Comparison of ENCODE assay signal across 11 cellular contexts in the genomic region with DNA sequence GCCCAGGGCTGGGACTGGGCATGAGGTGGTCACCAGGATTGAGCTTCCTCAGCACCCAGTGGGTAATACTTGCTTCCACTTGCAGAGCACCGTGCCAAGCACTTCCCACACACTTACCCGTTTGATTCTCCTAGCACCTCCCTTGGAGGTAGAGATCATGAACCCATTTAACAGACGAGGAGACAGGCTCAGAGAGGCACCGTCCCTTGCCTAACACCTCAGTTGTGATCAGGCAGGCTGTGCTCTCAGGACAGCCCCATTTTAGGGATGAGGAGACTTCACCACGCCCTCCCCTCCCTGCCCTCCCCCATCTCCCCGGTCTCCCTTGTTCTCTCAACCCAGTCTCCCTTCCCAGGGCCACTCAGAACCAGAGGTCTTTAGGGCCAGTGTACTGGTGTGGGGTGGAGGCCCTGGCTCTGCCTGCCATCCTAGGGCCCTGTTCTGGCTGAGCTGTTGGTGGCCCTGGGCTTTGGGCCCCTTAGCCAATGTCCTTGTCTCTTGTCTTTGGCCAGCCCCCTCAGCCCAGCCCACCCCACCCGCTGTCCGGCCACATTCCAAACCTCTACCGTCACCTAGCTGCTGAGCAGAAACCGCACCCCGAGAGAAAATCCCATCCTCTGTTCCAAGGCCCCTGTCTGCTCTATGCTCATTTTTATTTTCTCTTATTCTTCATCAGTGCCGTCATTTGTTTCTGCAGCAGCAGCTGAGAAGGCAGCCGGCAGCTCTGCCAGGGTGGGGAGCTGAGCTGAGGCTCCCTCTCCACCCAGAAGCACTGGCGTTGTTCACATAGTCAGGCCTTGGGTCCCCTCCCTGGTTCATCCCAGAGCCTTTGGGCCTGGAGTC. TPM values are rescaled to one million over a fixed set of nuclear protein-coding genes. Genes with fewer than 3 reads are reported as not detected.
DNase-seq lines count a peak whose midpoint lies in the region; ATAC-seq and TF ChIP-seq lines count a peak whose summit lies in the region.
"Had no signal": no experiment of that assay in that cellular context is flagged by ENCODE, and none has a peak within 500 bp of the region (broad histone marks: within the 10 kb centered on the region; RNA-seq: fewer than 3 reads in every experiment).

No MANE protein-coding gene starts in this region.

- no peak overlapping the region for H3K4me3 Mint-ChIP-seq in glutamatergic neuron (ENCODE audit: unreplicated experiment)
- H3K4me3 Mint-ChIP-seq: activated CD4-positive, alpha-beta memory T cell treated with anti-CD3 and anti-CD28 coated beads for 36 hours had no signal

- H3K9me3 ChIP-seq in HEK293 (ENCODE audit: control insufficient read depth, insufficient read depth, low read depth, low read length) (no peaks in the 10 kb centered on the region), body of pancreas (no peaks in the 10 kb centered on the region), hepatocyte (ENCODE audit: low read depth) (no peaks in the 10 kb centered on the region), skeletal muscle satellite cell (replicated peaks; ENCODE audit: low read length) (no peaks in the 10 kb centered on the region)
- H3K9me3 ChIP-seq: gastrocnemius medialis had no signal

- H3K4me3 ChIP-seq in HEK293 (ENCODE audit: low read depth, low read length) (no peak overlapping the region), body of pancreas (no peak overlapping the region), hepatocyte (no peak overlapping the region), skeletal muscle satellite cell (ENCODE audit: low read length) (peak overlapping the region; percentile 12)
- H3K4me3 ChIP-seq: gastrocnemius medialis had no signal

- H3K27ac ChIP-seq in HEK293 (ENCODE audit: extremely low read depth, low read depth, low read length) (no peak overlapping the region), body of pancreas (peak overlapping the region in 3 of 4 donors; percentile 0 to 64 (median 50)), hepatocyte (peak overlapping the region; percentile 91)
- H3K27ac ChIP-seq: gastrocnemius medialis had no signal

- ATAC-seq in body of pancreas (peak; percentile 80), GM18520 (IDR thresholded peaks at IDR 0.05; ENCODE audit: unreplicated experiment) (no peak)

- H4K20me1 ChIP-seq in hepatocyte (ENCODE audit: insufficient read depth, poor library complexity, severe bottlenecking): no peaks in the 10 kb centered on the region

- H3K4me1 ChIP-seq in HEK293 (ENCODE audit: control insufficient read depth, insufficient read depth, low read length) (0 out of 2 replicates have a peak, but pooled peaks cover 3% of the 10 kb centered on the region), body of pancreas (peaks cover 6% of the 10 kb centered on the region), hepatocyte (ENCODE audit: insufficient read depth) (peaks cover 28% of the 10 kb centered on the region), skeletal muscle satellite cell (ENCODE audit: control insufficient read depth, insufficient read depth, low read length) (peaks cover 41% of the 10 kb centered on the region)
- H3K4me1 ChIP-seq: gastrocnemius medialis had no signal

- H3K36me3 Mint-ChIP-seq in glutamatergic neuron (ENCODE audit: unreplicated experiment): no peaks in the 10 kb centered on the region
- H3K36me3 Mint-ChIP-seq: activated CD4-positive, alpha-beta memory T cell treated with anti-CD3 and anti-CD28 coated beads for 36 hours had no signal

- WGBS in body of pancreas, 2 donors: 59 to 73% methylated on average over 13 to 14 of the region's 14 CpGs
- WGBS in hepatocyte (ENCODE audit: low lambda C conversion rate, missing lambda C conversion rate): 54% methylated on average over 10 of the region's 14 CpGs

- intact Hi-C loops in body of pancreas (cut with DNase I): no loop called here

- no peak overlapping the region for H2AFZ ChIP-seq in hepatocyte

- DNase-seq in body of pancreas (peak in 2 of 4 donors; percentile 39 to 58), hepatocyte (ENCODE audit: low spot score) (peak; percentile 79), T-helper 1 cell (no peak), glutamatergic neuron (no peak)
- DNase-seq in activated CD4-positive, alpha-beta T cell treated with anti-CD3 and anti-CD28 coated beads, Interleukin-2, amount 50 U/mL, for 4 hours: no peak
- DNase-seq: activated CD4-positive, alpha-beta memory T cell treated with anti-CD3 and anti-CD28 coated beads for 36 hours; gastrocnemius medialis; NCI-H1417 had no signal

- H3K36me3 ChIP-seq in HEK293 (ENCODE audit: control insufficient read depth in 2 of 2, insufficient read depth in 1 of 2, low read length in 2 of 2) (no peaks in the 10 kb centered on the region), body of pancreas (replicated peaks in 1 of 2; ENCODE audit: insufficient read depth in 1 of 2, low read depth in 2 of 2) (no peaks in the 10 kb centered on the region), hepatocyte (replicated peaks; ENCODE audit: insufficient read depth, low read depth) (no peaks in the 10 kb centered on the region), skeletal muscle satellite cell (ENCODE audit: insufficient read depth, low read length) (no peaks in the 10 kb centered on the region)
- H3K36me3 ChIP-seq: gastrocnemius medialis had no signal

- no peak overlapping the region for H3K27ac Mint-ChIP-seq in glutamatergic neuron (ENCODE audit: unreplicated experiment)
- H3K27ac Mint-ChIP-seq: activated CD4-positive, alpha-beta memory T cell treated with anti-CD3 and anti-CD28 coated beads for 36 hours had no signal

- H3K79me2 ChIP-seq in hepatocyte: no peaks in the 10 kb centered on the region

- no peaks in the 10 kb centered on the region for H3K27me3 Mint-ChIP-seq in glutamatergic neuron (ENCODE audit: unreplicated experiment)
- H3K27me3 Mint-ChIP-seq: activated CD4-positive, alpha-beta memory T cell treated with anti-CD3 and anti-CD28 coated beads for 36 hours had no signal

- no peak for TF ChIP-seq POLR2A in body of pancreas (IDR thresholded peaks at IDR 0.05)

- H3K9me2 ChIP-seq in hepatocyte (replicated peaks; ENCODE audit: insufficient read depth): no peaks in the 10 kb centered on the region

- peak overlapping the region; percentile 80 for H3K9ac ChIP-seq in skeletal muscle satellite cell (ENCODE audit: low read depth, low read length)

- H3K4me2 ChIP-seq in hepatocyte (no peak overlapping the region), skeletal muscle satellite cell (ENCODE audit: low read length) (peak overlapping the region; percentile 55)

- peaks cover 2% of the 10 kb centered on the region for H3K4me1 Mint-ChIP-seq in glutamatergic neuron (ENCODE audit: low read depth, unreplicated experiment)

- POLR2A ChIA-PET in HEK293 (lab: Yijun Ruan, JAX): interaction anchor here (0.6 to 3.0 kb wide), 11 partner anchors 10 to 1709 kb away, joined by 3 to 12 read pairs (median 5); a partner anchor contains a TSS

- peaks cover 5% of the 10 kb centered on the region for H3K9me3 Mint-ChIP-seq in glutamatergic neuron (ENCODE audit: unreplicated experiment)
- H3K9me3 Mint-ChIP-seq: activated CD4-positive, alpha-beta memory T cell treated with anti-CD3 and anti-CD28 coated beads for 36 hours had no signal

- H3K27me3 ChIP-seq in body of pancreas: no peaks in the 10 kb centered on the region
- H3K27me3 ChIP-seq in hepatocyte: no peaks in the 10 kb centered on the region
- no peaks in the 10 kb centered on the region for H3K27me3 ChIP-seq in skeletal muscle satellite cell (ENCODE audit: control insufficient read depth, insufficient read depth, low read length)
- H3K27me3 ChIP-seq: gastrocnemius medialis had no signal

- CTCF ChIA-PET in HEK293 (lab: Yijun Ruan, JAX): interaction anchor here (0.8 to 10.0 kb wide), 6 partner anchors 16 to 43 kb away, joined by 3 to 97 read pairs (median 10); a partner anchor contains a TSS

- no peak for TF ChIP-seq CTCF in HEK293 (tag by site-specific recombination; IDR thresholded peaks at IDR 0.05)
- no peak for TF ChIP-seq CTCF in body of pancreas (IDR thresholded peaks at IDR 0.05)
- TF ChIP-seq CTCF in hepatocyte (IDR thresholded peaks at IDR 0.05; ENCODE audit: poor library complexity): no peak
- TF ChIP-seq CTCF in glutamatergic neuron (IDR thresholded peaks at IDR 0.05; ENCODE audit: partially characterized antibody, unreplicated experiment): no peak

TF ChIP-seq in HEK293, 187 proteins besides CTCF, POLR2A, EP300 and RAD21:
- TF ChIP-seq ZBTB48 (tag by site-specific recombination; IDR thresholded peaks at IDR 0.05) (no peak), SP2 (tag by site-specific recombination; IDR thresholded peaks at IDR 0.05) (peak; percentile 20; the same call in 1 of the 2 replicates)

RNA-seq across cellular contexts. Expression of a gene that starts 33.8 kb away (rescaled TPM):
- total RNA-seq in body of pancreas (1 to 10 TPM; 4.4 to 5.3 TPM), hepatocyte (2.6 and 3.4 TPM in 2 replicates), glutamatergic neuron (ENCODE audit: unreplicated experiment) (not detected)
- polyA plus RNA-seq in hepatocyte: 1.2 and 2.2 TPM in 2 replicates
- 3.8 and 17.3 TPM in 2 replicates for total RNA-seq in skeletal muscle satellite cell (2012; rRNA removed)
- total RNA-seq: activated CD4-positive, alpha-beta memory T cell treated with anti-CD3 and anti-CD28 coated beads for 36 hours had no signal

RNA-seq across cellular contexts. Expression of a gene that starts 39.6 kb away (rescaled TPM):
- total RNA-seq in body of pancreas (1 to 10 TPM; 3.3 to 3.9 TPM), hepatocyte (4.0 and 4.5 TPM in 2 replicates), glutamatergic neuron (ENCODE audit: unreplicated experiment) (51.0 TPM)
- 1.2 and 3.0 TPM in 2 replicates for polyA plus RNA-seq in hepatocyte
- total RNA-seq in skeletal muscle satellite cell (2012; rRNA removed): 0.25 and 1.5 TPM in 2 replicates

RNA-seq across cellular contexts. Expression of a gene that starts 42.5 kb away (rescaled TPM):
- total RNA-seq in body of pancreas (under 1 TPM in 1 of 2 donors, not detected in 1; 0.78 TPM), hepatocyte (not detected in 2 replicates), glutamatergic neuron (ENCODE audit: unreplicated experiment) (not detected)
- polyA plus RNA-seq in hepatocyte: not detected in 2 replicates
- not detected in 2 replicates for total RNA-seq in skeletal muscle satellite cell (2012; rRNA removed)
- total RNA-seq: activated CD4-positive, alpha-beta memory T cell treated with anti-CD3 and anti-CD28 coated beads for 36 hours; gastrocnemius medialis had no signal

RNA-seq across cellular contexts. Expression of a gene that starts 51.0 kb away (rescaled TPM):
- total RNA-seq in body of pancreas (1,000 to 10,000 TPM; 1,031 to 1,035 TPM), hepatocyte (1,257 and 1,574 TPM in 2 replicates), glutamatergic neuron (ENCODE audit: unreplicated experiment) (559 TPM)
- 927 and 1,057 TPM in 2 replicates for polyA plus RNA-seq in hepatocyte
- 2,748 and 3,436 TPM in 2 replicates for total RNA-seq in skeletal muscle satellite cell (2012; rRNA removed)

RNA-seq across cellular contexts. Expression of a gene that starts 51.2 kb away (rescaled TPM):
- total RNA-seq in body of pancreas: 10 to 100 TPM; 14.5 to 21.8 TPM
- total RNA-seq in hepatocyte: 40.3 and 44.0 TPM in 2 replicates
- 84.4 and 95.5 TPM in 2 replicates for polyA plus RNA-seq in hepatocyte
- 16.8 and 19.5 TPM in 2 replicates for total RNA-seq in skeletal muscle satellite cell (2012; rRNA removed)
- 25.2 TPM for total RNA-seq in glutamatergic neuron (ENCODE audit: unreplicated experiment)
